7 cellular contexts compared by ENCODE assay signal in the genomic region with DNA sequence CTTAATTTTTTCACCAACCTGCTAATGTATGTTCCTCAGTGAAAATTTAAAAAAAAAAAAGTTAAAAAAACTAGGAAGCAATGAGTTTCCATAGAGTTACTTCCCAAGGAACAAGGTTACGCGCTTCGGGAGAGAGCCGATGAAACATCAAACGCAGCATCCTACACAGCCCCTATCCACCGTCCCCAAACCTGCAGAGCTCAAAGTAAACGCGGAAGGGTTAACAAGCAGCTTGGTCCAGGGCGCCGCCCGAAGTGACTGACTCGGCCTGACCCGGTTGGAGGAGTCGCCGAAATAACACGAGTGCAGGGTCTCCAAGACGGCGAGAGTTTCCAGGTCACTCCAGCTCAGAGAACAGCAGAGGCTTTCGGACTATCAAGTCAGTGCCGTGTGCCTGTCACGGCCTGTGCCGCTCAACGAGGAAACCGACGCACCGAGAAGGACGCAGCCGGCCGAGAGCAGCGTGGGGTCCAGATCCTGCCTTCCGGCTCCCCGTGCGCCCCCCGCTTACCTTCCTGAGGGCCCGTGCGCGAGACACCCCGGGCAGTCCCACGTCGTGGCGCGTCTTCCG.
DNase-seq lines count a peak whose midpoint lies in the region; ATAC-seq and TF ChIP-seq lines count a peak whose summit lies in the region.

No MANE protein-coding gene starts in this region.

- peaks cover 13% of the 10 kb centered on the region for H3K36me3 Mint-ChIP-seq in nephron progenitor cell (ENCODE audit: low read depth)

- ATAC-seq in GM21447 (IDR thresholded peaks at IDR 0.05; ENCODE audit: unreplicated experiment) = peak; percentile 30

- peaks cover 6% of the 10 kb centered on the region for H3K27me3 Mint-ChIP-seq in nephron progenitor cell (ENCODE audit: low read depth, poor library complexity)

- peaks cover 7% of the 10 kb centered on the region for H3K36me3 ChIP-seq in GM06990 (ENCODE audit: control insufficient read depth, insufficient read depth, low read length)
- peaks cover 16% of the 10 kb centered on the region for H3K36me3 ChIP-seq in HUES6 (ENCODE audit: control insufficient read depth, insufficient read depth, low read length)
- H3K36me3 ChIP-seq in WERI-Rb-1 = peaks cover 54% of the 10 kb centered on the region

- peak overlapping the region; percentile 99 for H3K27ac Mint-ChIP-seq in nephron progenitor cell

- H3K4me1 Mint-ChIP-seq in nephron progenitor cell = peaks cover 53% of the 10 kb centered on the region

- peak overlapping the region; percentile 87; the same call in 1 of the 2 replicates for H3K27ac ChIP-seq in HUES6 (ENCODE audit: low read depth, low read length)
- peak overlapping the region; percentile 94 for H3K27ac ChIP-seq in WERI-Rb-1

- DNase-seq in GM06990 (ENCODE audit: extremely low read depth, insufficient read length) (no peak), WERI-Rb-1 (peak; percentile 58), fibroblast of mammary gland (ENCODE audit: low read depth) (peak; percentile 54), nephron progenitor cell (peak; percentile 68)
- no peak for DNase-seq in stimulated activated naive CD4-positive, alpha-beta T cell (lab: John Stamatoyannopoulos, UW)

- peaks cover 10% of the 10 kb centered on the region; the same call in 1 of the 2 replicates for H3K4me1 ChIP-seq in HUES6 (ENCODE audit: control insufficient read depth, insufficient read depth, low read length)

- H3K9me3 ChIP-seq in HUES6 (ENCODE audit: control insufficient read depth, insufficient read depth, low read depth, low read length) = 0 out of 2 replicates have a peak, but pooled peaks cover 2% of the 10 kb centered on the region
- H3K9me3 ChIP-seq in WERI-Rb-1 (ENCODE audit: severe bottlenecking) = no peaks in the 10 kb centered on the region

- TF ChIP-seq CTCF in GM06990 (IDR thresholded peaks at IDR 0.05; ENCODE audit: insufficient read depth, low read length, poor library complexity, severe bottlenecking) (no peak), WERI-Rb-1 (IDR thresholded peaks at IDR 0.05; ENCODE audit: low read depth, low read length) (no peak), fibroblast of mammary gland (conservative IDR thresholded peaks at IDR 0.05; ENCODE audit: control insufficient read depth, insufficient read depth, low read depth, low read length) (no peak), nephron progenitor cell (IDR thresholded peaks at IDR 0.05) (no peak)

- H3K27me3 ChIP-seq in GM06990 (replicated peaks; ENCODE audit: control insufficient read depth, insufficient read depth, low read length) = no peaks in the 10 kb centered on the region
- H3K27me3 ChIP-seq in HUES6 (ENCODE audit: control insufficient read depth, insufficient read depth, low read length) = peaks cover 3% of the 10 kb centered on the region; the same call in 1 of the 2 replicates
- no peaks in the 10 kb centered on the region for H3K27me3 ChIP-seq in WERI-Rb-1 (ENCODE audit: insufficient read depth, low read depth, severe bottlenecking)

- no peaks in the 10 kb centered on the region for H3K9me3 Mint-ChIP-seq in nephron progenitor cell

- H3K4me3 ChIP-seq in GM06990 (replicated peaks; ENCODE audit: low read depth, low read length) (peak overlapping the region; percentile 87), HUES6 (ENCODE audit: low read depth, low read length) (peak overlapping the region; percentile 91), WERI-Rb-1 (ENCODE audit: low read depth, low read length) (peak overlapping the region; percentile 63), fibroblast of mammary gland (ENCODE audit: control insufficient read depth, low read depth, low read length) (peak overlapping the region; percentile 77)

- peak overlapping the region; percentile 84 for H3K4me3 Mint-ChIP-seq in nephron progenitor cell

- peak overlapping the region; percentile 91 for H3K9ac ChIP-seq in HUES6 (ENCODE audit: low read length)

Comparison
In these comparisons a context has a peak if more than half of its experiments do, and no peak if none do; other contexts are left out.
1. DNase-seq: peak in WERI-Rb-1 (single experiment), fibroblast of mammary gland (single experiment) and nephron progenitor cell (single experiment); none in GM06990 (single experiment) and stimulated activated naive CD4-positive, alpha-beta T cell (0 of 6).
2. Peak in every context shown above with its lines, with median percentiles within 50 percentile points of each other: H3K4me3 ChIP-seq.